9 cellular contexts compared by ENCODE assay signal in genomic region chr4:114694770-114695169, GRCh38.
DNase-seq lines count a peak whose midpoint lies in the region; ATAC-seq, FAIRE-seq and TF ChIP-seq lines count a peak whose summit lies in the region.
"Had no signal": no experiment of that assay in that cellular context is flagged by ENCODE, and none has a peak within 500 bp of the region (broad histone marks: within the 10 kb centered on the region; RNA-seq: fewer than 3 reads in every experiment).

No MANE protein-coding gene starts in this region.

- H3K27me3 Mint-ChIP-seq in activated naive CD8-positive, alpha-beta T cell treated with anti-CD3 and anti-CD28 coated beads, Interleukin-2, amount 50 U/mL, for 24 hours = peaks cover 4% of the 10 kb centered on the region

- no peaks in the 10 kb centered on the region for H3K9me3 ChIP-seq in sigmoid colon

- no peak overlapping the region for H3K4me3 Mint-ChIP-seq in activated naive CD8-positive, alpha-beta T cell treated with anti-CD3 and anti-CD28 coated beads, Interleukin-2, amount 50 U/mL, for 24 hours
- H3K4me3 Mint-ChIP-seq: activated naive CD4-positive, alpha-beta T cell treated with anti-CD3 and anti-CD28 coated beads, Interleukin-2, amount 50 U/mL, for 24 hours had no signal

- TF ChIP-seq EP300 in sigmoid colon (IDR thresholded peaks at IDR 0.05) = no peak

- DNase-seq in NOMO-1 treated with DMSO at 0.1 percent for 48 hours (lab: John Stamatoyannopoulos, UW; ENCODE audit: unreplicated experiment) (peak; percentile 40), NOMO-1 treated with dmso at 0.1 percent for 144 hours (lab: John Stamatoyannopoulos, UW; ENCODE audit: unreplicated experiment) (no peak), HL-60 (ENCODE audit: low read depth in 1 of 2, low spot score in 1 of 2) (no peak), RCC 7860 (ENCODE audit: low spot score) (peak; percentile 45), fibroblast of peridontal ligament (ENCODE audit: extremely low read depth) (peak; percentile 53), sigmoid colon (no peak), GM19238 (ENCODE audit: insufficient read length, low spot score) (no peak)
- no peak for DNase-seq in activated naive CD8-positive, alpha-beta T cell treated with anti-CD3 and anti-CD28 coated beads, Interleukin-2, amount 50 U/mL, for 24 hours

- H3K27ac Mint-ChIP-seq in activated naive CD8-positive, alpha-beta T cell treated with anti-CD3 and anti-CD28 coated beads, Interleukin-2, amount 50 U/mL, for 24 hours = no peak overlapping the region
- H3K27ac Mint-ChIP-seq: activated naive CD4-positive, alpha-beta T cell treated with anti-CD3 and anti-CD28 coated beads, Interleukin-2, amount 50 U/mL, for 24 hours had no signal

- H3K36me3 Mint-ChIP-seq in activated naive CD8-positive, alpha-beta T cell treated with anti-CD3 and anti-CD28 coated beads, Interleukin-2, amount 50 U/mL, for 24 hours (ENCODE audit: low read depth) = no peaks in the 10 kb centered on the region
- H3K36me3 Mint-ChIP-seq: activated naive CD4-positive, alpha-beta T cell treated with anti-CD3 and anti-CD28 coated beads, Interleukin-2, amount 50 U/mL, for 24 hours had no signal

- no peak for ATAC-seq in activated naive CD8-positive, alpha-beta T cell treated with anti-CD3 and anti-CD28 coated beads, Interleukin-2, amount 50 U/mL, for 24 hours

- H3K27ac ChIP-seq in HL-60 (replicated peaks) (no peak overlapping the region), sigmoid colon (no peak overlapping the region)

- H3K4me1 Mint-ChIP-seq in activated naive CD8-positive, alpha-beta T cell treated with anti-CD3 and anti-CD28 coated beads, Interleukin-2, amount 50 U/mL, for 24 hours = peaks cover 3% of the 10 kb centered on the region
- H3K4me1 Mint-ChIP-seq: activated naive CD4-positive, alpha-beta T cell treated with anti-CD3 and anti-CD28 coated beads, Interleukin-2, amount 50 U/mL, for 24 hours had no signal

- H3K4me3 ChIP-seq in HL-60 (replicated peaks; ENCODE audit: insufficient read depth, low read length) (no peak overlapping the region), sigmoid colon (no peak overlapping the region)

- TF ChIP-seq POLR2A in sigmoid colon (IDR thresholded peaks at IDR 0.05) = no peak

- H3K27me3 ChIP-seq in HL-60 (ENCODE audit: insufficient read depth, poor library complexity, severe bottlenecking) (no peaks in the 10 kb centered on the region), sigmoid colon (no peaks in the 10 kb centered on the region)

- no peaks in the 10 kb centered on the region for H3K9me3 Mint-ChIP-seq in activated naive CD8-positive, alpha-beta T cell treated with anti-CD3 and anti-CD28 coated beads, Interleukin-2, amount 50 U/mL, for 24 hours
- H3K9me3 Mint-ChIP-seq: activated naive CD4-positive, alpha-beta T cell treated with anti-CD3 and anti-CD28 coated beads, Interleukin-2, amount 50 U/mL, for 24 hours had no signal

- TF ChIP-seq CTCF in HL-60 (IDR thresholded peaks at IDR 0.05; ENCODE audit: insufficient read depth, low read length) = peak; percentile 1
- peak in 3 of 4 experiments; percentile 15 to 44 (median 38) for TF ChIP-seq CTCF in sigmoid colon (IDR thresholded peaks at IDR 0.05)

- H3K36me3 ChIP-seq in sigmoid colon = no peaks in the 10 kb centered on the region

- 6 to 8% methylated on average over 1 of the region's 1 CpG for WGBS in sigmoid colon, 2 donors

- peak; percentile 85 for FAIRE-seq in RCC 7860 (lab: Jason Lieb, UNC)

- H3K4me1 ChIP-seq in sigmoid colon = no peaks in the 10 kb centered on the region

- intact Hi-C loops in sigmoid colon (cut with DNase I) = loop anchor here (10.0 kb wide), 1 partner anchor 310 kb away; no protein-coding TSS in a partner anchor

Comparison
In these comparisons a context has a peak if more than half of its experiments do, and no peak if none do; other contexts are left out.
1. DNase-seq: peak in NOMO-1 treated with DMSO at 0.1 percent for 48 hours (single experiment), RCC 7860 (single experiment) and fibroblast of peridontal ligament (single experiment); none in NOMO-1 treated with dmso at 0.1 percent for 144 hours (single experiment), HL-60 (0 of 2), sigmoid colon (single experiment), GM19238 (single experiment) and activated naive CD8-positive, alpha-beta T cell treated with anti-CD3 and anti-CD28 coated beads, Interleukin-2, amount 50 U/mL, for 24 hours (single experiment).